9 cellular contexts compared by ENCODE assay signal in genomic region chr14:20857630-20858261, GRCh38. TPM values are rescaled to one million over a fixed set of nuclear protein-coding genes. Genes with fewer than 3 reads are reported as not detected.
DNase-seq lines count a peak whose midpoint lies in the region; ATAC-seq and TF ChIP-seq lines count a peak whose summit lies in the region.
"Had no signal": no experiment of that assay in that cellular context is flagged by ENCODE, and none has a peak within 500 bp of the region (broad histone marks: within the 10 kb centered on the region; RNA-seq: fewer than 3 reads in every experiment).

No MANE protein-coding gene starts in this region.

- H3K27me3 Mint-ChIP-seq in Calu3 (ENCODE audit: unreplicated experiment): peaks cover 12% of the 10 kb centered on the region
- H3K27me3 Mint-ChIP-seq in activated T-cell treated with anti-CD3 and anti-CD28 coated beads, Interleukin-2, amount 50 U/mL, for 4 hours (ENCODE audit: low read depth): peaks cover 28% of the 10 kb centered on the region

- TF ChIP-seq EP300 in suprapubic skin (IDR thresholded peaks at IDR 0.05): no peak

- no peak for TF ChIP-seq POLR2A in suprapubic skin (IDR thresholded peaks at IDR 0.05)

- 24% methylated on average over 14 of the region's 14 CpGs for WGBS in suprapubic skin

- no peak overlapping the region for H3K27ac ChIP-seq in suprapubic skin

- TF ChIP-seq CTCF in Calu3 (IDR thresholded peaks at IDR 0.05; ENCODE audit: unreplicated experiment) (peak; percentile 84), fibroblast of pulmonary artery (IDR thresholded peaks at IDR 0.05; ENCODE audit: low read length, missing control alignments) (peak; percentile 80), suprapubic skin (IDR thresholded peaks at IDR 0.05) (peak; percentile 78 to 87)

- peaks cover 6% of the 10 kb centered on the region for H3K27me3 ChIP-seq in suprapubic skin

- H3K4me1 Mint-ChIP-seq in Calu3 (ENCODE audit: low read depth, unreplicated experiment): peaks cover 24% of the 10 kb centered on the region
- no peaks in the 10 kb centered on the region for H3K4me1 Mint-ChIP-seq in activated T-cell treated with anti-CD3 and anti-CD28 coated beads, Interleukin-2, amount 50 U/mL, for 4 hours (ENCODE audit: low read depth)

- H3K9me3 Mint-ChIP-seq in Calu3 (ENCODE audit: low read depth, unreplicated experiment): no peaks in the 10 kb centered on the region
- no peaks in the 10 kb centered on the region for H3K9me3 Mint-ChIP-seq in activated T-cell treated with anti-CD3 and anti-CD28 coated beads, Interleukin-2, amount 50 U/mL, for 4 hours

- H3K36me3 Mint-ChIP-seq in Calu3 (ENCODE audit: insufficient read depth, unreplicated experiment): no peaks in the 10 kb centered on the region
- H3K36me3 Mint-ChIP-seq in activated T-cell treated with anti-CD3 and anti-CD28 coated beads, Interleukin-2, amount 50 U/mL, for 4 hours (ENCODE audit: insufficient read depth): no peaks in the 10 kb centered on the region

- H3K4me1 ChIP-seq in suprapubic skin: peaks cover 8% of the 10 kb centered on the region

- CTCF ChIA-PET in Calu3 (lab: Charles Lee): interaction anchor here (0.5 to 2.6 kb wide), 14 partner anchors 10 to 182 kb away, joined by 3 to 33 read pairs (median 4); no protein-coding TSS in a partner anchor

- BruUV-seq in Calu3 (replicated peaks; lab: Mats Ljungman, UMichigan): no TSS peak

- peak overlapping the region; percentile 15 for H3K4me3 Mint-ChIP-seq in Calu3 (ENCODE audit: low read depth, unreplicated experiment)
- H3K4me3 Mint-ChIP-seq in activated T-cell treated with anti-CD3 and anti-CD28 coated beads, Interleukin-2, amount 50 U/mL, for 4 hours: no peak overlapping the region

- peak; percentile 79 for DNase-seq in Calu3
- peak; percentile 26 for DNase-seq in OCI-M2 (lab: John Stamatoyannopoulos, UW; ENCODE audit: unreplicated experiment)
- peak; percentile 70 for DNase-seq in activated T-cell treated with anti-CD3 and anti-CD28 coated beads, Interleukin-2, amount 50 U/mL, for 4 hours
- peak; percentile 61 for DNase-seq in fibroblast of pulmonary artery (ENCODE audit: low read depth)
- peak; percentile 18 for DNase-seq in occipital lobe (lab: John Stamatoyannopoulos, UW)
- peak in 1 of 2 donors; percentile 78 for DNase-seq in suprapubic skin (ENCODE audit: low spot score in 2 of 2)

- no peaks in the 10 kb centered on the region for H3K36me3 ChIP-seq in suprapubic skin

- H3K4me3 ChIP-seq in fibroblast of pulmonary artery (replicated peaks; ENCODE audit: low read depth, low read length): no peak overlapping the region
- H3K4me3 ChIP-seq in suprapubic skin: no peak overlapping the region

- intact Hi-C loops in Calu3 (cut with micrococcal nuclease; ENCODE audit: unreplicated experiment): loop anchor here (1.0 to 10.0 kb wide), 2 partner anchors 114 to 187 kb away; partner anchors contain the start of gene RNASE7

- ATAC-seq in HG03439 (IDR thresholded peaks at IDR 0.05; ENCODE audit: unreplicated experiment): peak; percentile 61
- peak; percentile 79 to 81 for ATAC-seq in activated T-cell treated with anti-CD3 and anti-CD28 coated beads, Interleukin-2, amount 50 U/mL, for 4 hours
- ATAC-seq in GM18858 (IDR thresholded peaks at IDR 0.05; ENCODE audit: unreplicated experiment): no peak

- H3K27ac Mint-ChIP-seq in Calu3 (ENCODE audit: unreplicated experiment): no peak overlapping the region

- H3K9me3 ChIP-seq in suprapubic skin: no peaks in the 10 kb centered on the region

RNA-seq across cellular contexts. Expression of gene RNASE3, which starts 33.4 kb away (rescaled TPM):
- total RNA-seq in Calu3 (2022) (not detected in 2 replicates), occipital lobe (not detected), suprapubic skin (not detected)
- total RNA-seq in activated T-cell treated with anti-CD3 and anti-CD28 coated beads, Interleukin-2, amount 50 U/mL, for 4 hours: not detected
- total RNA-seq: T-helper 1 cell treated with Interleukin-12 subunit alpha and Interleukin-12 subunit beta and Interleukin-4 antibody, amounts not matched to agents 30 ng/mL and 1 ng/mL, for 36 hours had no signal

RNA-seq across cellular contexts. Expression of gene RNASE1, which starts 55.1 kb away (rescaled TPM):
- total RNA-seq in Calu3 (2022) (40.2 and 45.8 TPM in 2 replicates), occipital lobe (9.2 TPM), suprapubic skin (10 to 100 TPM; 39.7 to 97.1 (median 64.0) TPM)
- total RNA-seq in activated T-cell treated with anti-CD3 and anti-CD28 coated beads, Interleukin-2, amount 50 U/mL, for 4 hours: under 1 TPM; 0.40 to 0.78 (median 0.63) TPM
- total RNA-seq: T-helper 1 cell treated with Interleukin-12 subunit alpha and Interleukin-12 subunit beta and Interleukin-4 antibody, amounts not matched to agents 30 ng/mL and 1 ng/mL, for 36 hours had no signal
